In genomic region chr6:28349344-28349891, GRCh38 we compare ENCODE assay signal across 8 cellular contexts. TPM values are rescaled to one million over a fixed set of nuclear protein-coding genes. Genes with fewer than 3 reads are reported as not detected.
A peak's percentile ranks its signal among the peaks of the same experiment; 100 is the strongest.
DNase-seq lines count a peak whose midpoint lies in the region; ATAC-seq, FAIRE-seq and TF ChIP-seq lines count a peak whose summit lies in the region.

No MANE protein-coding gene starts in this region.

- TF ChIP-seq POLR2A in K562 (conservative IDR thresholded peaks at IDR 0.05), result no peak

- DNase-seq in K562 (ENCODE audit: extremely low read depth in 1 of 4, low spot score in 3 of 4) (no peak), NCI-H510A treated with DMSO at 0.1 percent for 48 hours (lab: John Stamatoyannopoulos, UW) (no peak), NCI-H1417 (lab: John Stamatoyannopoulos, UW) (no peak), LoVo (ENCODE audit: low spot score) (no peak), SK-N-DZ (ENCODE audit: low spot score) (no peak)

- H3K27me3 ChIP-seq in K562 (ENCODE audit: control insufficient read depth in 2 of 2, insufficient read depth in 2 of 2, low read length in 2 of 2), result no peaks in the 10 kb centered on the region

- no peaks in the 10 kb centered on the region for H3K9me1 ChIP-seq in K562 (ENCODE audit: control insufficient read depth, insufficient read depth, low read length)

- H3K27ac ChIP-seq in C4-2B, result peak overlapping the region; percentile 69
- H3K27ac ChIP-seq in K562 (ENCODE audit: extremely low read depth, low read depth, low read length), result peak overlapping the region; percentile 86
- peak overlapping the region; percentile 66 for H3K27ac ChIP-seq in mesodermal cell (ENCODE audit: low read depth, low read length, severe bottlenecking)

- peak overlapping the region; percentile 84 to 92 for H3K9ac ChIP-seq in K562 (ENCODE audit: insufficient read depth in 1 of 2, low read depth in 2 of 2, low read length in 2 of 2)

- no peak for FAIRE-seq in K562 (lab: Jason Lieb, UNC)

- H3K36me3 ChIP-seq in K562 (ENCODE audit: control insufficient read depth, insufficient read depth, low read length), result peaks cover 4% of the 10 kb centered on the region; the same call in 1 of the 3 replicates
- peaks cover 11% of the 10 kb centered on the region for H3K36me3 ChIP-seq in mesodermal cell (ENCODE audit: control insufficient read depth, insufficient read depth, low read length)

- CTCF ChIA-PET in K562 (lab: Yijun Ruan, JAX; ENCODE audit: low intra/inter-chr PET ratio), result no interaction called here

- intact Hi-C loops in K562 (cut with micrococcal nuclease), result no loop called here

- H2AFZ ChIP-seq in K562 (ENCODE audit: low read depth, low read length), result peak overlapping the region; percentile 94

- peak overlapping the region; percentile 92 for H3K4me2 ChIP-seq in K562 (ENCODE audit: insufficient read depth, low read length)

- BruUV-seq in K562 (replicated peaks; lab: Mats Ljungman, UMichigan), result no TSS peak

- H3K4me3 ChIP-seq in K562 (peak overlapping the region; percentile 68), mesodermal cell (ENCODE audit: extremely low read depth, insufficient read depth, low read length, poor library complexity, severe bottlenecking) (peak overlapping the region; percentile 69)

- TF ChIP-seq RAD21 in K562 (CRISPR knock-in tag; conservative IDR thresholded peaks at IDR 0.05 in 1 of 2, IDR thresholded peaks at IDR 0.05 in 1 of 2), result peak in 1 of 2 experiments; percentile 25; a peak in 1 of 4 replicates

- H3K4me1 ChIP-seq in K562 (replicated peaks in 1 of 2; ENCODE audit: control insufficient read depth in 2 of 2, insufficient read depth in 2 of 2, low read length in 2 of 2) (peaks cover 22 to 45% of the 10 kb centered on the region in 2 experiments), mesodermal cell (ENCODE audit: control insufficient read depth, insufficient read depth, low read length, poor library complexity, severe bottlenecking) (no peaks in the 10 kb centered on the region)

- in situ Hi-C loops in K562 (cut with MboI), result no loop called here

- no peak for TF ChIP-seq EP300 in K562 (IDR thresholded peaks at IDR 0.05; ENCODE audit: low read length)

- peaks cover 46% of the 10 kb centered on the region for H3K79me2 ChIP-seq in K562 (ENCODE audit: control insufficient read depth, insufficient read depth, low read length)

- TF ChIP-seq CTCF in C4-2B (conservative IDR thresholded peaks at IDR 0.05) (no peak), K562 (IDR thresholded peaks at IDR 0.05 in 2 of 3, conservative IDR thresholded peaks at IDR 0.05 in 1 of 3; ENCODE audit: insufficient read depth in 2 of 3, low read depth in 1 of 3, low read length in 3 of 3) (no peak)

- H4K20me1 ChIP-seq in K562 (replicated peaks; ENCODE audit: control insufficient read depth, insufficient read depth, low read length), result no peaks in the 10 kb centered on the region

- peak; percentile 7 for ATAC-seq in HG02798 (IDR thresholded peaks at IDR 0.05; ENCODE audit: poor library complexity, unreplicated experiment)
- ATAC-seq in K562, result no peak

- no peaks in the 10 kb centered on the region for H3K9me3 ChIP-seq in K562 (replicated peaks; ENCODE audit: control insufficient read depth, insufficient read depth, low read depth, low read length)
- no peaks in the 10 kb centered on the region for H3K9me3 ChIP-seq in mesodermal cell (ENCODE audit: control insufficient read depth, low read length)

- POLR2A ChIA-PET in K562 (lab: Yijun Ruan, JAX), result interaction anchor here (0.5 to 2.1 kb wide), 11 partner anchors 12 to 463 kb away, joined by 3 to 15 read pairs (median 3); partner anchors contain the start of genes ZKSCAN8 and ZSCAN26

- under 1% methylated on average over 9 of the region's 9 CpGs for WGBS in K562 (ENCODE audit: insufficient coverage, low coverage, missing lambda C conversion rate)
- 0% methylated on average over 6 of the region's 9 CpGs for WGBS in mesodermal cell (ENCODE audit: insufficient coverage in 2 of 2), 2 experiments

TF ChIP-seq in K562, 482 proteins besides CTCF, POLR2A, EP300 and RAD21 (continues in another document):
- TF ChIP-seq PKNOX1 (IDR thresholded peaks at IDR 0.05), result peak; percentile 20; the same call in 1 of the 2 replicates

RNA-seq across cellular contexts. Expression of gene ZKSCAN3, which starts 0.3 kb away (rescaled TPM):
- total RNA-seq in K562 (2011; cell fraction: chromatin; rRNA removed; ENCODE audit: low replicate concordance), result 18.5 and 26.6 TPM in 2 replicates
- 8.7 and 9.0 TPM in 2 replicates for total RNA-seq in K562 (2011; cell fraction: nucleolus; rRNA removed)
- 14.7 and 21.2 TPM in 2 replicates for total RNA-seq in K562 (2011; cell fraction: nucleoplasm; rRNA removed)
- total RNA-seq in K562 (2014; rRNA removed), result 5.5 and 9.1 TPM in 2 replicates
- 12.4 and 12.8 TPM in 2 replicates for total RNA-seq in K562 (2014; rRNA removed; fragmentation: Illumina TruSeq; extraction: Trizol)
- 12.2 and 12.4 TPM in 2 replicates for total RNA-seq in K562 (2015; rRNA removed; fragmentation: Illumina TruSeq; extraction: Trizol)
- total RNA-seq in K562 (2021), result 10.2 and 11.1 TPM in 2 replicates
- 11.4 and 12.2 TPM in 2 replicates for polyA plus RNA-seq in K562 (2011; rRNA removed)
- 4.1 and 7.4 TPM in 2 replicates for polyA plus RNA-seq in K562 (2011; cell fraction: cytosol; rRNA removed)
- polyA plus RNA-seq in K562 (2011; cell fraction: nucleus; rRNA removed), result 13.7 and 16.5 TPM in 2 replicates
- 6.5 and 6.8 TPM in 2 replicates for polyA plus RNA-seq in K562 (2012)
- 9.0 and 10.4 TPM in 2 replicates for polyA plus RNA-seq in K562 (2014; fragmentation: Illumina TruSeq; extraction: Trizol)
- 1 to 10 TPM; 3.0 to 4.3 TPM for polyA plus RNA-seq in K562 (2014; fragmentation: Nextera tagmentation; extraction: Ambion mirVana)
- 6.9 and 8.0 TPM in 2 replicates for polyA plus RNA-seq in K562 (2014; rRNA removed)
- polyA minus RNA-seq in K562 (2011; rRNA and poly(A)+ RNA removed), result 7.9 and 12.8 TPM in 2 replicates
- 4.5 and 6.7 TPM in 2 replicates for polyA minus RNA-seq in K562 (2011; cell fraction: cytosol; rRNA and poly(A)+ RNA removed)
- 3.8 and 7.0 TPM in 2 replicates for polyA minus RNA-seq in K562 (2011; cell fraction: nucleus; rRNA and poly(A)+ RNA removed)
- 5.6 TPM for polyA plus RNA-seq in mesodermal cell (2013, experiment 1 of 2)
- polyA plus RNA-seq in mesodermal cell (2013, experiment 2 of 2), result 6.8 TPM
- 4.3 and 6.0 TPM in 2 replicates for polyA plus RNA-seq in SK-N-DZ (2014; cell fraction: cytosol; rRNA removed)
- polyA plus RNA-seq in SK-N-DZ (2014; cell fraction: nucleus; rRNA removed), result 3.1 and 8.1 TPM in 2 replicates

RNA-seq across cellular contexts. Expression of gene ZSCAN31, which starts 13.5 kb away (rescaled TPM):
- total RNA-seq in K562 (2011; cell fraction: chromatin; rRNA removed; ENCODE audit: low replicate concordance), result 6.8 and 10.3 TPM in 2 replicates
- total RNA-seq in K562 (2011; cell fraction: nucleolus; rRNA removed), result 4.2 and 5.4 TPM in 2 replicates
- 4.0 and 5.6 TPM in 2 replicates for total RNA-seq in K562 (2011; cell fraction: nucleoplasm; rRNA removed)
- 4.1 and 6.3 TPM in 2 replicates for total RNA-seq in K562 (2014; rRNA removed)
- total RNA-seq in K562 (2014; rRNA removed; fragmentation: Illumina TruSeq; extraction: Trizol), result 8.4 and 9.0 TPM in 2 replicates
- total RNA-seq in K562 (2015; rRNA removed; fragmentation: Illumina TruSeq; extraction: Trizol), result 11.4 and 12.1 TPM in 2 replicates
- 5.7 and 7.4 TPM in 2 replicates for total RNA-seq in K562 (2021)
- polyA plus RNA-seq in K562 (2011; rRNA removed), result 8.4 and 9.8 TPM in 2 replicates
- polyA plus RNA-seq in K562 (2011; cell fraction: cytosol; rRNA removed), result 4.4 and 6.1 TPM in 2 replicates
- polyA plus RNA-seq in K562 (2011; cell fraction: nucleus; rRNA removed), result 9.8 and 10.5 TPM in 2 replicates
- polyA plus RNA-seq in K562 (2012), result 6.8 and 11.1 TPM in 2 replicates
- polyA plus RNA-seq in K562 (2014; fragmentation: Illumina TruSeq; extraction: Trizol), result 7.9 and 8.5 TPM in 2 replicates
- 1 to 10 TPM; 5.0 to 7.0 TPM for polyA plus RNA-seq in K562 (2014; fragmentation: Nextera tagmentation; extraction: Ambion mirVana)
- polyA plus RNA-seq in K562 (2014; rRNA removed), result 3.9 and 5.7 TPM in 2 replicates
- polyA minus RNA-seq in K562 (2011; rRNA and poly(A)+ RNA removed), result 16.6 and 17.6 TPM in 2 replicates
- 4.2 and 6.7 TPM in 2 replicates for polyA minus RNA-seq in K562 (2011; cell fraction: cytosol; rRNA and poly(A)+ RNA removed)
- polyA minus RNA-seq in K562 (2011; cell fraction: nucleus; rRNA and poly(A)+ RNA removed), result 5.3 and 8.2 TPM in 2 replicates
- 2.9 TPM for polyA plus RNA-seq in mesodermal cell (2013, experiment 1 of 2)
- 2.8 TPM for polyA plus RNA-seq in mesodermal cell (2013, experiment 2 of 2)
- polyA plus RNA-seq in SK-N-DZ (2014; cell fraction: cytosol; rRNA removed), result 3.1 and 7.8 TPM in 2 replicates
- 1.7 and 2.3 TPM in 2 replicates for polyA plus RNA-seq in SK-N-DZ (2014; cell fraction: nucleus; rRNA removed)

RNA-seq across cellular contexts. Expression of gene ZSCAN12, which starts 50.1 kb away (rescaled TPM):
- 20.1 and 58.9 TPM in 2 replicates for total RNA-seq in K562 (2011; cell fraction: chromatin; rRNA removed; ENCODE audit: low replicate concordance)
- total RNA-seq in K562 (2011; cell fraction: nucleolus; rRNA removed), result 11.8 and 18.6 TPM in 2 replicates
- 20.4 and 21.6 TPM in 2 replicates for total RNA-seq in K562 (2011; cell fraction: nucleoplasm; rRNA removed)
- total RNA-seq in K562 (2014; rRNA removed) (12.3 and 12.5 TPM in 2 replicates), K562 (2014; rRNA removed; fragmentation: Illumina TruSeq; extraction: Trizol) (19.4 and 22.6 TPM in 2 replicates), K562 (2015; rRNA removed; fragmentation: Illumina TruSeq; extraction: Trizol) (17.7 and 19.6 TPM in 2 replicates), K562 (2021) (12.1 and 12.5 TPM in 2 replicates)
- polyA plus RNA-seq in K562 (2011; rRNA removed) (14.5 and 18.5 TPM in 2 replicates), K562 (2014; fragmentation: Illumina TruSeq; extraction: Trizol) (12.3 and 14.5 TPM in 2 replicates), K562 (2014; fragmentation: Nextera tagmentation; extraction: Ambion mirVana) (1 to 10 TPM; 2.5 to 7.9 TPM), K562 (2014; rRNA removed) (10.4 and 11.4 TPM in 2 replicates)
- polyA plus RNA-seq in K562 (2011; cell fraction: cytosol; rRNA removed), result 3.8 and 6.5 TPM in 2 replicates
- 12.0 and 13.1 TPM in 2 replicates for polyA plus RNA-seq in K562 (2011; cell fraction: nucleus; rRNA removed)
- polyA plus RNA-seq in K562 (2012), result 5.6 and 7.0 TPM in 2 replicates
- polyA minus RNA-seq in K562 (2011; rRNA and poly(A)+ RNA removed), result 35.5 and 45.0 TPM in 2 replicates
- polyA minus RNA-seq in K562 (2011; cell fraction: cytosol; rRNA and poly(A)+ RNA removed), result 8.2 and 11.4 TPM in 2 replicates
- 17.8 and 33.1 TPM in 2 replicates for polyA minus RNA-seq in K562 (2011; cell fraction: nucleus; rRNA and poly(A)+ RNA removed)
- polyA plus RNA-seq in mesodermal cell (2013, experiment 1 of 2), result 7.1 TPM
- polyA plus RNA-seq in mesodermal cell (2013, experiment 2 of 2), result 7.5 TPM
- polyA plus RNA-seq in SK-N-DZ (2014; cell fraction: cytosol; rRNA removed), result 9.7 and 10.7 TPM in 2 replicates
- 6.4 and 7.8 TPM in 2 replicates for polyA plus RNA-seq in SK-N-DZ (2014; cell fraction: nucleus; rRNA removed)
